Comparison of ENCODE assay signal across 11 cellular contexts in genomic region chr19:43349813-43350212, GRCh38. TPM values are rescaled to one million over a fixed set of nuclear protein-coding genes. Genes with fewer than 3 reads are reported as not detected.
DNase-seq lines count a peak whose midpoint lies in the region; ATAC-seq and TF ChIP-seq lines count a peak whose summit lies in the region.
"Not testable (repeated sequence)": the region's sequence is repeated elsewhere in the genome, so short reads cannot be mapped to it uniquely, and the experiment has no call there.
"Had no signal": no experiment of that assay in that cellular context is flagged by ENCODE, and none has a peak within 500 bp of the region (broad histone marks: within the 10 kb centered on the region; RNA-seq: fewer than 3 reads in every experiment).

No MANE protein-coding gene starts in this region.

- H3K9ac ChIP-seq in colonic mucosa (ENCODE audit: low read depth in 2 of 2, low read length in 2 of 2) = not testable (repeated sequence)

- not testable (repeated sequence) for TF ChIP-seq EP300 in transverse colon (IDR thresholded peaks at IDR 0.05; ENCODE audit: low read depth)

- in situ Hi-C loops in transverse colon (cut with MboI; ENCODE audit: low pct_ligation_motif_present in 1 of 4, low pct_unique_long_range_greater_than_20kb in 1 of 4, low sequenced_read_pairs in 3 of 4) = not testable (repeated sequence)

- H3K36me3 ChIP-seq in colonic mucosa; mucosa of descending colon (ENCODE audit: low read depth); transverse colon: not testable (repeated sequence)

- ATAC-seq in mucosa of descending colon = peak; percentile 69

- intact Hi-C loops in colonic mucosa (cut with DNase I); mucosa of descending colon (cut with DNase I, micrococcal nuclease); transverse colon (cut with DNase I; ENCODE audit: low total_unique reads): not testable (repeated sequence)

- DNase-seq in NCI-H146 (lab: John Stamatoyannopoulos, UW) (peak; percentile 66), NCI-H748 (lab: John Stamatoyannopoulos, UW; ENCODE audit: unreplicated experiment) (peak; percentile 73), mucosa of descending colon (peak in 1 of 3 donors; percentile 42)
- DNase-seq in colonic mucosa, transverse colon: not testable (repeated sequence)

- H3K27ac ChIP-seq in colonic mucosa (peak overlapping the region; percentile 79), transverse colon (peak overlapping the region; percentile 53 to 70 (median 64))

- 41 to 68% methylated on average over 4 to 8 of the region's 8 CpGs for WGBS in transverse colon (ENCODE audit: low coverage in 1 of 2), 2 donors

- not testable (repeated sequence) for H3K4me3 ChIP-seq in colonic mucosa, mucosa of descending colon, transverse colon

- H3K4me1 ChIP-seq in colonic mucosa = not testable (repeated sequence)
- H3K4me1 ChIP-seq in mucosa of descending colon (ENCODE audit: low read depth) = peaks cover 32% of the 10 kb centered on the region
- peaks cover 0 to 20% (median 11%) of the 10 kb centered on the region in 4 donors for H3K4me1 ChIP-seq in transverse colon

- H3K9me3 ChIP-seq in colonic mucosa, mucosa of descending colon, transverse colon: not testable (repeated sequence)

- H3K27me3 ChIP-seq in colonic mucosa = not testable (repeated sequence)
- peaks cover 12% of the 10 kb centered on the region for H3K27me3 ChIP-seq in transverse colon

- not testable (repeated sequence) for TF ChIP-seq CTCF in colonic mucosa (IDR thresholded peaks at IDR 0.05); mucosa of descending colon (IDR thresholded peaks at IDR 0.05); transverse colon (IDR thresholded peaks at IDR 0.05)

- not testable (repeated sequence) for TF ChIP-seq POLR2A in transverse colon (IDR thresholded peaks at IDR 0.05)

RNA-seq across cellular contexts. Expression of gene CD177, which starts 3.7 kb away (rescaled TPM):
- 100 to 1,000 TPM in 1 of 2 donors, 10 to 100 TPM in 1; 97.4 to 320 TPM for total RNA-seq in colonic mucosa
- total RNA-seq in mucosa of descending colon = 100 to 1,000 TPM; 202 to 349 (median 232) TPM
- 100 to 1,000 TPM in 2 of 4 donors, 10 to 100 TPM in 2; 12.1 to 720 (median 82.6) TPM for total RNA-seq in transverse colon
- total RNA-seq: A673; CD4-positive, alpha-beta memory T cell; CD4-positive, CD25-positive, alpha-beta regulatory T cell; CD8-positive, alpha-beta memory T cell; Daoy; GM12878 had no signal
